ENCODE assay signal across 6 cellular contexts in genomic region chr19:120443-121135, GRCh38. TPM values are rescaled to one million over a fixed set of nuclear protein-coding genes. Genes with fewer than 3 reads are reported as not detected.
"Had no signal": no experiment of that assay in that cellular context is flagged by ENCODE, and none has a peak within 500 bp of the region (broad histone marks: within the 10 kb centered on the region; RNA-seq: fewer than 3 reads in every experiment).

No MANE protein-coding gene starts in this region.

RNA-seq across cellular contexts. Expression of gene OR4F17, which starts 13.7 kb away (rescaled TPM):
- total RNA-seq: HT-29, NCI-H460, PC-9, Peyer's patch, Right ventricle myocardium inferior, RPMI7951 had no signal
